In the genomic region with DNA sequence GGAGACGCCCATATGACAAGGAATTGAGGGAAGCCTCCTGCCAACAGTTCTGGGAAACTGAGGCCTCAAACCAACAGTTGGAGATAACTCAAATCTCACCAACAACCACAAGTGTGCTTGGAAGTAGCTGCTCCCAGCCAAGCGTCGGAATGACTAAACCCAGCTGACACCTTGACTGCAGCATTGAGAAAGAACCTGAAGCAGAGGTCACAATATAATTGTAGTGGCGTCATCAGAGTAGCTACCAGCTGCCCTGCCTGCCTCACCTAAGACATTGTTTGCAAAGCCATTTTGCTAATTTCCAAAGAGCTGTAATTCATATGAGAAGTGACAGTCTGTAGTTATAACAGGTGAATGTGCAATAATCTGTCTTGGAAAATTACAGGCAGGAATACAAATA, we compare ENCODE assay signal across 1 cellular context.
TF ChIP-seq lines count a peak whose summit lies in the region.

No MANE protein-coding gene starts in this region.

TF ChIP-seq in H1, 55 proteins besides CTCF, POLR2A, EP300 and RAD21:
- TF ChIP-seq RNF2 (IDR thresholded peaks at IDR 0.05; ENCODE audit: borderline replicate concordance, low read depth, low read length, missing control alignments, poor library complexity, severe bottlenecking) (no peak), SP4 (IDR thresholded peaks at IDR 0.05; ENCODE audit: low read length) (no peak), RFX5 (IDR thresholded peaks at IDR 0.05; ENCODE audit: borderline replicate concordance, low read depth, low read length) (no peak), KDM1A (IDR thresholded peaks at IDR 0.05; ENCODE audit: borderline replicate concordance, low read length) (no peak), RXRA (IDR thresholded peaks at IDR 0.05; ENCODE audit: insufficient read depth, low read depth, low read length) (no peak), HDAC2 (IDR thresholded peaks at IDR 0.05; ENCODE audit: borderline replicate concordance in 1 of 2, low read depth in 2 of 2, low read length in 2 of 2) (no peak), HDAC6 (IDR thresholded peaks at IDR 0.05; ENCODE audit: low read depth, low read length) (no peak), EZH2 (IDR thresholded peaks at IDR 0.05; ENCODE audit: low read depth, low read length, severe bottlenecking) (no peak), TCF12 (IDR thresholded peaks at IDR 0.05; ENCODE audit: low read depth, low read length) (no peak), JUN (IDR thresholded peaks at IDR 0.05; ENCODE audit: low read depth, low read length) (no peak), GTF2F1 (IDR thresholded peaks at IDR 0.05; ENCODE audit: borderline replicate concordance, low read depth, low read length) (no peak), SUZ12 (IDR thresholded peaks at IDR 0.05; ENCODE audit: low read length) (no peak), E2F6 (IDR thresholded peaks at IDR 0.05) (no peak), PHF8 (conservative IDR thresholded peaks at IDR 0.05; ENCODE audit: low read depth, low read length) (no peak), CBX5 (IDR thresholded peaks at IDR 0.05; ENCODE audit: low read depth, low read length) (no peak), POU5F1 (IDR thresholded peaks at IDR 0.05; ENCODE audit: low read depth, low read length) (no peak)
- TF ChIP-seq, protein P1, sequence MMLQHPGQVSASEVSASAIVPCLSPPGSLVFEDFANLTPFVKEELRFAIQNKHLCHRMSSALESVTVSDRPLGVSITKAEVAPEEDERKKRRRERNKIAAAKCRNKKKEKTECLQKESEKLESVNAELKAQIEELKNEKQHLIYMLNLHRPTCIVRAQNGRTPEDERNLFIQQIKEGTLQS (IDR thresholded peaks at IDR 0.05; ENCODE audit: insufficient read depth, low read depth, low read length), result no peak
